Comparison of ENCODE assay signal across 22 cellular contexts in the genomic region with DNA sequence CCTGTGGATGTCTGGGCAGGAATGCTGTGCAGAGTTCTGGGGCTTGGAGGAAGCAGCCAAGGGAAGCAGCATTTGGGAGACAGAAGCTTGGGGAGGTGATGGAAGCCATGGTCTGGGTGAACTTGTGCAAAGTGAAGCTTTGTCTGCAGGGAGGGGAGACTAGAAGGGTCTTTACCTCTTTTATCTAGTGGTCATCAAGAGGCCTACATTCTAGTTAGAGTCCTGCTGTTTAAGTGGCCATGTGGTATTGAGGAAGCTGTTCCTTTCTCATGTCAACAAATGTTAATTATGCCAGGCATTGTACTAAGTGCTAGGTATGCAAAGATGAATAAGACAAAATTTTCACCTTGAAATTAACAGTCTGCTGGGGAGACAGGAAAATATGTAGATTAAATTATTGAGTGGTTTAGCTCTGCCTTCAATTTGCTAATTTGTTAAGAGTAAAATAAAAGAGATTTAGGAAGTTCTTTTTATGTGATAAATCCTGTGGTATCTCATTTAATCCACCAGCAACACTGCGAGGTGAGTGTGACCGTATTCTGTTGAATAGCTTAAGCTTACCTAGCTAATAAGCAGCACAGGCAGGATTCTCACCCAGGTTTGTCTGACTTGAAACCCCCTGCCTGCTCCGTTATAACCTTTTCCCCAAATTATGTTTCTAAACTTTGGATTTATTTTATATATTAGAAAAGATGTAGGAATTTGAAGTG. TPM values are rescaled to one million over a fixed set of nuclear protein-coding genes. Genes with fewer than 3 reads are reported as not detected.
DNase-seq lines count a peak whose midpoint lies in the region; ATAC-seq and TF ChIP-seq lines count a peak whose summit lies in the region.
"Had no signal": no experiment of that assay in that cellular context is flagged by ENCODE, and none has a peak within 500 bp of the region (broad histone marks: within the 10 kb centered on the region; RNA-seq: fewer than 3 reads in every experiment).

No MANE protein-coding gene starts in this region.

- TF ChIP-seq CTCF in chondrocyte (IDR thresholded peaks at IDR 0.05) = no peak

- DNase-seq in CD8-positive, alpha-beta memory T cell = no peak
- DNase-seq in NCI-H146 treated with DMSO at 0.1 percent for 48 hours (lab: John Stamatoyannopoulos, UW; ENCODE audit: unreplicated experiment) = peak; percentile 49
- DNase-seq in chondrocyte (ENCODE audit: low spot score) = no peak
- no peak for DNase-seq in neuronal stem cell (ENCODE audit: low spot score)
- DNase-seq in stimulated activated CD8-positive, alpha-beta memory T cell treated with anti-CD3 and anti-CD28 coated beads, Interleukin-4, amount 100 ng/mL, for 48 hours = no peak
- no peak for DNase-seq in germinal center (ENCODE audit: low spot score)
- DNase-seq in effector CD8-positive, alpha-beta T cell (lab: John Stamatoyannopoulos, UW) = no peak
- DNase-seq: activated CD4-positive, CD25-positive, alpha-beta regulatory T cell treated with anti-CD3 and anti-CD28 coated beads, Interleukin-2, amount 50 U/mL, for 72 hours; DMS53; GF-D8; KG1; NCI-H1694; NCI-H2171; NCI-H526 treated with DMSO at 0.1 percent for 48 hours; pancreas; right lobe of liver; Right ventricle myocardium superior had no signal

- H2BK120ac ChIP-seq in neuronal stem cell (ENCODE audit: low read depth, low read length) = no peak overlapping the region

- peak overlapping the region in 6 of 8 donors; percentile 4 to 88 (median 36) for H3K27ac Mint-ChIP-seq in CD8-positive, alpha-beta memory T cell
- peak overlapping the region; percentile 10 for H3K27ac Mint-ChIP-seq in chondrocyte (ENCODE audit: unreplicated experiment)

- no peak overlapping the region for H2AK5ac ChIP-seq in neuronal stem cell (ENCODE audit: low read depth, low read length)

- POLR2A ChIA-PET in CD8-positive, alpha-beta memory T cell (lab: Charles Lee) = no interaction called here

- no peak overlapping the region for H3K4ac ChIP-seq in neuronal stem cell (ENCODE audit: low read length)

- H4K8ac ChIP-seq in neuronal stem cell (ENCODE audit: low read depth, low read length) = no peak overlapping the region

- CTCF ChIA-PET in CD8-positive, alpha-beta memory T cell (lab: Charles Lee) = interaction anchor here (1.2 kb wide), 1 partner anchor 9 kb away, joined by 3 read pairs; no protein-coding TSS in a partner anchor

- ATAC-seq in HG03432 (IDR thresholded peaks at IDR 0.05; ENCODE audit: unreplicated experiment) = no peak
- ATAC-seq: esophagus mucosa, HCT116, pancreas, right lobe of liver had no signal

- WGBS in neuronal stem cell (ENCODE audit: extremely low coverage in 2 of 2, insufficient read length in 2 of 2, insufficient replicate concordance in 1 of 2), 2 donors = no CpG with 5 or more reads among the region's 3 CpGs

- no peak overlapping the region for H2AFZ ChIP-seq in neuronal stem cell (ENCODE audit: low read length)

- H4K91ac ChIP-seq in neuronal stem cell (ENCODE audit: low read depth, low read length, poor library complexity) = no peak overlapping the region

- peaks cover 70% of the 10 kb centered on the region for H3K4me1 ChIP-seq in CD8-positive, alpha-beta memory T cell (ENCODE audit: insufficient read depth, low read length)
- peaks cover 3 to 8% of the 10 kb centered on the region in 2 donors for H3K4me1 ChIP-seq in neuronal stem cell (ENCODE audit: control insufficient read depth in 2 of 2, insufficient read depth in 1 of 2, low read depth in 1 of 2, low read length in 2 of 2)

- H3K14ac ChIP-seq in neuronal stem cell (ENCODE audit: low read length) = no peak overlapping the region

- H3K79me1 ChIP-seq in neuronal stem cell (ENCODE audit: low read depth, low read length) = peaks cover 8% of the 10 kb centered on the region

- no peak overlapping the region for H2BK15ac ChIP-seq in neuronal stem cell (ENCODE audit: low read length)

- H3K4me3 Mint-ChIP-seq in CD8-positive, alpha-beta memory T cell = peak overlapping the region in 2 of 7 donors; percentile 4 to 21
- H3K4me3 Mint-ChIP-seq in chondrocyte (ENCODE audit: unreplicated experiment) = no peak overlapping the region
- H3K4me3 Mint-ChIP-seq: activated naive CD8-positive, alpha-beta T cell had no signal

- H3K9me3 ChIP-seq in CD8-positive, alpha-beta memory T cell (ENCODE audit: low read length) = no peaks in the 10 kb centered on the region
- no peaks in the 10 kb centered on the region for H3K9me3 ChIP-seq in neuronal stem cell (replicated peaks in 1 of 2; ENCODE audit: control insufficient read depth in 2 of 2, insufficient read depth in 1 of 2, low read depth in 1 of 2, low read length in 2 of 2)
- H3K9me3 ChIP-seq: ascending aorta, pancreas, right lobe of liver had no signal

- H3K18ac ChIP-seq in neuronal stem cell (ENCODE audit: low read length) = peak overlapping the region; percentile 11

- peaks cover 0 to 5% (median 0%) of the 10 kb centered on the region in 3 donors for H3K36me3 Mint-ChIP-seq in CD8-positive, alpha-beta memory T cell
- H3K36me3 Mint-ChIP-seq in chondrocyte (ENCODE audit: low read depth) = no peaks in the 10 kb centered on the region

- H3K23ac ChIP-seq in neuronal stem cell (ENCODE audit: low read depth, low read length, poor library complexity) = no peak overlapping the region

- no peaks in the 10 kb centered on the region for H3K9me3 Mint-ChIP-seq in CD8-positive, alpha-beta memory T cell
- H3K9me3 Mint-ChIP-seq in chondrocyte (ENCODE audit: low read depth) = no peaks in the 10 kb centered on the region

- peaks cover 81 to 96% (median 93%) of the 10 kb centered on the region in 3 donors for H3K4me1 Mint-ChIP-seq in CD8-positive, alpha-beta memory T cell
- peaks cover 59% of the 10 kb centered on the region for H3K4me1 Mint-ChIP-seq in chondrocyte (ENCODE audit: low read depth)

- no peak overlapping the region for H2BK12ac ChIP-seq in neuronal stem cell (ENCODE audit: low read length)

- no peak overlapping the region for H3K4me2 ChIP-seq in neuronal stem cell (ENCODE audit: insufficient read depth, low read length, poor library complexity, severe bottlenecking)

- H3K36me3 ChIP-seq in CD8-positive, alpha-beta memory T cell (ENCODE audit: insufficient read depth, low read length) = no peaks in the 10 kb centered on the region
- peaks cover 0 to 7% of the 10 kb centered on the region in 2 donors for H3K36me3 ChIP-seq in neuronal stem cell (replicated peaks in 1 of 2; ENCODE audit: control insufficient read depth in 2 of 2, insufficient read depth in 2 of 2, low read length in 2 of 2)
- H3K36me3 ChIP-seq: ascending aorta, pancreas, right lobe of liver had no signal

- H2BK5ac ChIP-seq in neuronal stem cell (ENCODE audit: low read length) = peak overlapping the region; percentile 77

- H3K27me3 Mint-ChIP-seq in CD8-positive, alpha-beta memory T cell = no peaks in the 10 kb centered on the region
- H3K27me3 Mint-ChIP-seq in chondrocyte (ENCODE audit: low read depth) = no peaks in the 10 kb centered on the region
- H3K27me3 Mint-ChIP-seq: activated naive CD8-positive, alpha-beta T cell had no signal

- H3K27ac ChIP-seq in CD8-positive, alpha-beta memory T cell (ENCODE audit: low read depth, low read length) = no peak overlapping the region
- H3K27ac ChIP-seq in neuronal stem cell (replicated peaks; ENCODE audit: low read length) = no peak overlapping the region
- H3K27ac ChIP-seq: ascending aorta, pancreas, right lobe of liver had no signal

- no peak overlapping the region for H3K4me3 ChIP-seq in CD8-positive, alpha-beta memory T cell (ENCODE audit: low read length)
- H3K4me3 ChIP-seq in neuronal stem cell (ENCODE audit: low read length in 2 of 2) = no peak overlapping the region
- H3K4me3 ChIP-seq: ascending aorta, pancreas, right lobe of liver had no signal

- no peaks in the 10 kb centered on the region for H3K27me3 ChIP-seq in CD8-positive, alpha-beta memory T cell (ENCODE audit: insufficient read depth, low read length, poor library complexity, severe bottlenecking)
- H3K27me3 ChIP-seq in neuronal stem cell (ENCODE audit: control insufficient read depth in 3 of 3, insufficient read depth in 3 of 3, low read depth in 1 of 3, low read length in 3 of 3) = no peaks in the 10 kb centered on the region
- H3K27me3 ChIP-seq: ascending aorta, pancreas, right lobe of liver had no signal

- H3K9ac ChIP-seq in neuronal stem cell (ENCODE audit: low read depth, low read length, poor library complexity) = no peak overlapping the region

RNA-seq across cellular contexts. Expression of a gene that starts 43.1 kb away (rescaled TPM):
- total RNA-seq in CD8-positive, alpha-beta memory T cell = 10 to 100 TPM; 53.0 to 57.9 TPM
- polyA plus RNA-seq in CD8-positive, alpha-beta memory T cell = 19.1 TPM
- total RNA-seq in chondrocyte = 57.8 to 80.3 TPM (median 59.3 TPM) in 3 replicates
- 33.3 TPM for polyA plus RNA-seq in neuronal stem cell (2013, experiment 1 of 2)
- 36.5 TPM for polyA plus RNA-seq in neuronal stem cell (2013, experiment 2 of 2)
